In genomic region chr4:101987623-101988243, GRCh38 we compare ENCODE assay signal across 10 cellular contexts.
DNase-seq lines count a peak whose midpoint lies in the region; ATAC-seq and TF ChIP-seq lines count a peak whose summit lies in the region.
"Had no signal": no experiment of that assay in that cellular context is flagged by ENCODE, and none has a peak within 500 bp of the region (broad histone marks: within the 10 kb centered on the region; RNA-seq: fewer than 3 reads in every experiment).

No MANE protein-coding gene starts in this region.

- DNase-seq in GM12865 (ENCODE audit: low read depth) (peak; percentile 48), COR-L47 (lab: John Stamatoyannopoulos, UW) (no peak), NCI-H1092 treated with DMSO at 0.1 percent for 48 hours (lab: John Stamatoyannopoulos, UW) (no peak), NOMO-1 treated with dmso at 0.1 percent for 144 hours (lab: John Stamatoyannopoulos, UW; ENCODE audit: unreplicated experiment) (no peak)
- DNase-seq in activated naive CD4-positive, alpha-beta T cell treated with Interleukin-2 at 50 U/mL for 16 hours = no peak
- DNase-seq: activated T-cell treated with anti-CD3 and anti-CD28 coated beads, Interleukin-2, amount 50 U/mL, for 72 hours; esophagus squamous epithelium had no signal

- peak; percentile 95 for ATAC-seq in GM19467 (IDR thresholded peaks at IDR 0.05; ENCODE audit: unreplicated experiment)
- ATAC-seq in HG02938 (IDR thresholded peaks at IDR 0.05; ENCODE audit: unreplicated experiment) = peak; percentile 97
- peak; percentile 88 for ATAC-seq in HG03575 (IDR thresholded peaks at IDR 0.05; ENCODE audit: extremely low read depth, insufficient number of reproducible peaks, low FRiP score, unreplicated experiment)
- ATAC-seq: activated T-cell treated with anti-CD3 and anti-CD28 coated beads, Interleukin-2, amount 50 U/mL, for 72 hours had no signal

- no peak overlapping the region for H3K4me3 ChIP-seq in GM12865 (ENCODE audit: low read depth, low read length)
- H3K4me3 ChIP-seq: esophagus squamous epithelium had no signal

- TF ChIP-seq CTCF in GM12865 (IDR thresholded peaks at IDR 0.05; ENCODE audit: insufficient read depth, low read depth, low read length, missing control alignments) = no peak
